Comparison of ENCODE assay signal across 24 cellular contexts in genomic region chr16:54875443-54875842, GRCh38. TPM values are rescaled to one million over a fixed set of nuclear protein-coding genes. Genes with fewer than 3 reads are reported as not detected.
DNase-seq lines count a peak whose midpoint lies in the region; ATAC-seq and TF ChIP-seq lines count a peak whose summit lies in the region.
"Had no signal": no experiment of that assay in that cellular context is flagged by ENCODE, and none has a peak within 500 bp of the region (broad histone marks: within the 10 kb centered on the region; RNA-seq: fewer than 3 reads in every experiment).

No MANE protein-coding gene starts in this region.

- DNase-seq in ELF-1 (ENCODE audit: low read depth, low spot score), result peak; percentile 4
- peak; percentile 20 for DNase-seq in NT2/D1 (ENCODE audit: low read depth, low spot score)
- peak; percentile 79 for DNase-seq in endodermal cell
- DNase-seq in neuronal stem cell (ENCODE audit: low spot score), result no peak
- no peak for DNase-seq in Peyer's patch
- no peak for DNase-seq in head of caudate nucleus
- DNase-seq: Calu3; CD8-positive, alpha-beta T cell; EL; HFFc6; IMR-90; Karpas-422; MG63; NCI-H1048; NCI-H1436 treated with DMSO at 0.1 percent for 48 hours; NCI-H2029 treated with DMSO at 0.1 percent for 48 hours; NCI-H2171; NCI-H446; NCI-H526 treated with DMSO at 0.1 percent for 48 hours; OCI-M1; SHP77 treated with DMSO at 0.1 percent for 48 hours had no signal

- H3K4me3 ChIP-seq in NT2/D1 (ENCODE audit: insufficient read length, low read depth) (no peak overlapping the region), endodermal cell (ENCODE audit: low read length) (no peak overlapping the region), neuronal stem cell (ENCODE audit: low read length in 2 of 2) (no peak overlapping the region), Peyer's patch (no peak overlapping the region)
- H3K4me3 ChIP-seq: BLaER1, MG63 had no signal

- no peak overlapping the region for H3K9ac ChIP-seq in NT2/D1 (ENCODE audit: insufficient read length, low read depth)
- H3K9ac ChIP-seq in endodermal cell (ENCODE audit: extremely low read depth, low read length, poor library complexity, severe bottlenecking), result no peak overlapping the region
- H3K9ac ChIP-seq in neuronal stem cell (ENCODE audit: low read depth, low read length, poor library complexity), result no peak overlapping the region
- H3K9ac ChIP-seq: BLaER1 had no signal

- H3K27ac ChIP-seq in endodermal cell (ENCODE audit: low read depth, low read length) (no peak overlapping the region), neuronal stem cell (replicated peaks; ENCODE audit: low read length) (no peak overlapping the region), Peyer's patch (no peak overlapping the region)
- H3K27ac ChIP-seq: BLaER1 had no signal

- WGBS in endodermal cell (ENCODE audit: insufficient coverage in 1 of 2, insufficient read length in 1 of 2), 2 experiments, result 88% methylated on average over 1 of the region's 1 CpG; no CpG with 5 or more reads in 1 of the 2 experiments
- WGBS in neuronal stem cell (ENCODE audit: extremely low coverage in 2 of 2, insufficient read length in 2 of 2, insufficient replicate concordance in 1 of 2), 2 donors, result no CpG with 5 or more reads among the region's 1 CpG

- no peaks in the 10 kb centered on the region for H3K27me3 Mint-ChIP-seq in endodermal cell (ENCODE audit: insufficient read depth)

- H3K9me3 ChIP-seq in NT2/D1 (ENCODE audit: insufficient read depth, low read length) (no peaks in the 10 kb centered on the region), endodermal cell (ENCODE audit: control insufficient read depth, low read length) (no peaks in the 10 kb centered on the region), neuronal stem cell (replicated peaks in 1 of 2; ENCODE audit: control insufficient read depth in 2 of 2, insufficient read depth in 1 of 2, low read depth in 1 of 2, low read length in 2 of 2) (no peaks in the 10 kb centered on the region), Peyer's patch (no peaks in the 10 kb centered on the region)

- TF ChIP-seq CTCF in endodermal cell (conservative IDR thresholded peaks at IDR 0.05) (no peak), Peyer's patch (IDR thresholded peaks at IDR 0.05) (no peak)

- H3K4me1 Mint-ChIP-seq in endodermal cell, result peaks cover 9% of the 10 kb centered on the region

- peak overlapping the region; percentile 75 for H2AFZ ChIP-seq in neuronal stem cell (ENCODE audit: low read length)

- no peak overlapping the region for H3K4ac ChIP-seq in neuronal stem cell (ENCODE audit: low read length)

- H3K4me2 ChIP-seq in neuronal stem cell (ENCODE audit: insufficient read depth, low read length, poor library complexity, severe bottlenecking), result no peak overlapping the region
- H3K4me2 ChIP-seq: BLaER1 had no signal

- H3K23ac ChIP-seq in neuronal stem cell (ENCODE audit: low read depth, low read length, poor library complexity), result no peak overlapping the region

- no peak overlapping the region for H3K14ac ChIP-seq in neuronal stem cell (ENCODE audit: low read length)

- no peak overlapping the region for H4K8ac ChIP-seq in neuronal stem cell (ENCODE audit: low read depth, low read length)

- no peak overlapping the region for H4K91ac ChIP-seq in neuronal stem cell (ENCODE audit: low read depth, low read length, poor library complexity)

- no peak for ATAC-seq in HG03354 (IDR thresholded peaks at IDR 0.05; ENCODE audit: poor library complexity, severe bottlenecking, unreplicated experiment)
- ATAC-seq: CD8-positive, alpha-beta T cell; SK-N-SH treated with all-trans-retinoic acid at 6 μM for 48 hours had no signal

- no peak overlapping the region for H2BK120ac ChIP-seq in neuronal stem cell (ENCODE audit: low read depth, low read length)

- no peak overlapping the region for H3K18ac ChIP-seq in neuronal stem cell (ENCODE audit: low read length)

- no peak overlapping the region for H2BK5ac ChIP-seq in neuronal stem cell (ENCODE audit: low read length)

- no peaks in the 10 kb centered on the region for H3K79me1 ChIP-seq in neuronal stem cell (ENCODE audit: low read depth, low read length)

- TF ChIP-seq POLR2A in Peyer's patch (IDR thresholded peaks at IDR 0.05), result no peak

- H3K9me3 Mint-ChIP-seq in endodermal cell, result peaks cover 6% of the 10 kb centered on the region
- H3K9me3 Mint-ChIP-seq: CD8-positive, alpha-beta T cell; HFFc6 had no signal

- no peak overlapping the region for H2BK12ac ChIP-seq in neuronal stem cell (ENCODE audit: low read length)

- no peak overlapping the region for H3K4me3 Mint-ChIP-seq in endodermal cell
- H3K4me3 Mint-ChIP-seq: CD8-positive, alpha-beta T cell; HFFc6 had no signal

- H3K27me3 ChIP-seq in NT2/D1 (ENCODE audit: insufficient read depth, insufficient read length) (no peaks in the 10 kb centered on the region), endodermal cell (ENCODE audit: control insufficient read depth, insufficient read depth, low read length, poor library complexity, severe bottlenecking) (no peaks in the 10 kb centered on the region), neuronal stem cell (ENCODE audit: control insufficient read depth in 3 of 3, insufficient read depth in 3 of 3, low read depth in 1 of 3, low read length in 3 of 3) (no peaks in the 10 kb centered on the region), Peyer's patch (no peaks in the 10 kb centered on the region)
- H3K27me3 ChIP-seq: BLaER1, MG63 had no signal

- no peak overlapping the region for H3K27ac Mint-ChIP-seq in endodermal cell
- H3K27ac Mint-ChIP-seq: CD8-positive, alpha-beta T cell; HFFc6 had no signal

- H2BK15ac ChIP-seq in neuronal stem cell (ENCODE audit: low read length), result no peak overlapping the region

- H3K36me3 ChIP-seq in NT2/D1 (ENCODE audit: insufficient read depth, insufficient read length, low read length) (no peaks in the 10 kb centered on the region), endodermal cell (ENCODE audit: control insufficient read depth, insufficient read depth, low read length) (no peaks in the 10 kb centered on the region), neuronal stem cell (replicated peaks in 1 of 2; ENCODE audit: control insufficient read depth in 2 of 2, insufficient read depth in 2 of 2, low read length in 2 of 2) (no peaks in the 10 kb centered on the region), Peyer's patch (no peaks in the 10 kb centered on the region)
- H3K36me3 ChIP-seq: BLaER1, MG63 had no signal

- H3K4me1 ChIP-seq in NT2/D1 (ENCODE audit: insufficient read depth, insufficient read length), result no peaks in the 10 kb centered on the region
- no peaks in the 10 kb centered on the region for H3K4me1 ChIP-seq in endodermal cell (ENCODE audit: control insufficient read depth, insufficient read depth, low read length)
- H3K4me1 ChIP-seq in neuronal stem cell (ENCODE audit: control insufficient read depth in 2 of 2, insufficient read depth in 1 of 2, low read depth in 1 of 2, low read length in 2 of 2), result peaks cover 2 to 9% of the 10 kb centered on the region in 2 donors
- H3K4me1 ChIP-seq in Peyer's patch, result no peaks in the 10 kb centered on the region
- H3K4me1 ChIP-seq: BLaER1 had no signal

- no peaks in the 10 kb centered on the region for H3K36me3 Mint-ChIP-seq in endodermal cell (ENCODE audit: low read depth)
- H3K36me3 Mint-ChIP-seq: CD8-positive, alpha-beta T cell had no signal

- no peak overlapping the region for H2AK5ac ChIP-seq in neuronal stem cell (ENCODE audit: low read depth, low read length)

- intact Hi-C loops in head of caudate nucleus (cut with DNase I), result no loop called here

RNA-seq across cellular contexts. Expression of gene IRX5, which starts 55.2 kb away (rescaled TPM):
- 1 to 10 TPM; 1.6 to 2.6 TPM for total RNA-seq in endodermal cell
- polyA plus RNA-seq in endodermal cell (2013, experiment 1 of 2), result 17.1 TPM
- 12.0 TPM for polyA plus RNA-seq in endodermal cell (2013, experiment 2 of 2)
- 0.64 TPM for polyA plus RNA-seq in neuronal stem cell (2013, experiment 1 of 2)
- 0.57 TPM for polyA plus RNA-seq in neuronal stem cell (2013, experiment 2 of 2)
- not detected for total RNA-seq in Peyer's patch
- total RNA-seq: CD8-positive, alpha-beta T cell; IMR-90 had no signal
- polyA plus RNA-seq: IMR-90 had no signal

Comparison
In these comparisons a context has a peak if more than half of its experiments do, and no peak if none do; other contexts are left out.
1. DNase-seq: peak in ELF-1 (single experiment), NT2/D1 (single experiment) and endodermal cell (single experiment); none in neuronal stem cell (single experiment), Peyer's patch (0 of 3) and head of caudate nucleus (0 of 42).